8 cellular contexts compared by ENCODE assay signal in genomic region chr1:222814536-222815366, GRCh38. TPM values are rescaled to one million over a fixed set of nuclear protein-coding genes. Genes with fewer than 3 reads are reported as not detected.
DNase-seq lines count a peak whose midpoint lies in the region; ATAC-seq and TF ChIP-seq lines count a peak whose summit lies in the region.

A gene with protein sequence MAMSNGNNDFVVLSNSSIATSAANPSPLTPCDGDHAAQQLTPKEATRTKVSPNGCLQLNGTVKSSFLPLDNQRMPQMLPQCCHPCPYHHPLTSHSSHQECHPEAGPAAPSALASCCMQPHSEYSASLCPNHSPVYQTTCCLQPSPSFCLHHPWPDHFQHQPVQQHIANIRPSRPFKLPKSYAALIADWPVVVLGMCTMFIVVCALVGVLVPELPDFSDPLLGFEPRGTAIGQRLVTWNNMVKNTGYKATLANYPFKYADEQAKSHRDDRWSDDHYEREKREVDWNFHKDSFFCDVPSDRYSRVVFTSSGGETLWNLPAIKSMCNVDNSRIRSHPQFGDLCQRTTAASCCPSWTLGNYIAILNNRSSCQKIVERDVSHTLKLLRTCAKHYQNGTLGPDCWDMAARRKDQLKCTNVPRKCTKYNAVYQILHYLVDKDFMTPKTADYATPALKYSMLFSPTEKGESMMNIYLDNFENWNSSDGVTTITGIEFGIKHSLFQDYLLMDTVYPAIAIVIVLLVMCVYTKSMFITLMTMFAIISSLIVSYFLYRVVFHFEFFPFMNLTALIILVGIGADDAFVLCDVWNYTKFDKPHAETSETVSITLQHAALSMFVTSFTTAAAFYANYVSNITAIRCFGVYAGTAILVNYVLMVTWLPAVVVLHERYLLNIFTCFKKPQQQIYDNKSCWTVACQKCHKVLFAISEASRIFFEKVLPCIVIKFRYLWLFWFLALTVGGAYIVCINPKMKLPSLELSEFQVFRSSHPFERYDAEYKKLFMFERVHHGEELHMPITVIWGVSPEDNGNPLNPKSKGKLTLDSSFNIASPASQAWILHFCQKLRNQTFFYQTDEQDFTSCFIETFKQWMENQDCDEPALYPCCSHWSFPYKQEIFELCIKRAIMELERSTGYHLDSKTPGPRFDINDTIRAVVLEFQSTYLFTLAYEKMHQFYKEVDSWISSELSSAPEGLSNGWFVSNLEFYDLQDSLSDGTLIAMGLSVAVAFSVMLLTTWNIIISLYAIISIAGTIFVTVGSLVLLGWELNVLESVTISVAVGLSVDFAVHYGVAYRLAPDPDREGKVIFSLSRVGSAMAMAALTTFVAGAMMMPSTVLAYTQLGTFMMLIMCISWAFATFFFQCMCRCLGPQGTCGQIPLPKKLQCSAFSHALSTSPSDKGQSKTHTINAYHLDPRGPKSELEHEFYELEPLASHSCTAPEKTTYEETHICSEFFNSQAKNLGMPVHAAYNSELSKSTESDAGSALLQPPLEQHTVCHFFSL (N-terminal part only) (plus strand): TSS chr1:222815039. CDS start chr1:222942824, 127,785 bp downstream.

- peaks cover 16% of the 10 kb centered on the region for H3K4me1 ChIP-seq in GM23338 (ENCODE audit: insufficient read depth)
- H3K4me1 ChIP-seq in SJSA1 (replicated peaks) = peaks cover 37% of the 10 kb centered on the region

- peak; percentile 97 for ATAC-seq in GM23338

- no peak for TF ChIP-seq CTCF in GM23338 (conservative IDR thresholded peaks at IDR 0.05; ENCODE audit: low read depth in 2 of 2)

- H3K27ac Mint-ChIP-seq in GM23338 = peak within 1 kb of the TSS; percentile 91
- peak within 1 kb of the TSS; percentile 96 for H3K27ac Mint-ChIP-seq in activated naive CD4-positive, alpha-beta T cell treated with anti-CD3 and anti-CD28 coated beads, Interleukin-2, amount 50 U/mL, for 24 hours

- peak within 1 kb of the TSS; percentile 97 for H3K4me3 Mint-ChIP-seq in GM23338
- peak within 1 kb of the TSS; percentile 94 for H3K4me3 Mint-ChIP-seq in activated naive CD4-positive, alpha-beta T cell treated with anti-CD3 and anti-CD28 coated beads, Interleukin-2, amount 50 U/mL, for 24 hours

- H3K36me3 ChIP-seq in GM23338 (ENCODE audit: insufficient read depth) (no peaks in the 10 kb centered on the region), SJSA1 (no peaks in the 10 kb centered on the region)

- peak within 1 kb of the TSS; percentile 85 for H2AFZ ChIP-seq in GM23338

- H3K4me1 Mint-ChIP-seq in GM23338 = peaks cover 28% of the 10 kb centered on the region
- peaks cover 34% of the 10 kb centered on the region for H3K4me1 Mint-ChIP-seq in activated naive CD4-positive, alpha-beta T cell treated with anti-CD3 and anti-CD28 coated beads, Interleukin-2, amount 50 U/mL, for 24 hours

- peaks cover 18% of the 10 kb centered on the region for H3K27me3 ChIP-seq in GM23338 (ENCODE audit: insufficient read depth)
- no peaks in the 10 kb centered on the region for H3K27me3 ChIP-seq in SJSA1 (replicated peaks)

- H3K9me3 Mint-ChIP-seq in GM23338 = no peaks in the 10 kb centered on the region; the same call in 2 of the 3 replicates
- H3K9me3 Mint-ChIP-seq in activated naive CD4-positive, alpha-beta T cell treated with anti-CD3 and anti-CD28 coated beads, Interleukin-2, amount 50 U/mL, for 24 hours = no peaks in the 10 kb centered on the region

- no peaks in the 10 kb centered on the region; the same call in 2 of the 3 replicates for H3K36me3 Mint-ChIP-seq in GM23338 (ENCODE audit: low read depth)
- H3K36me3 Mint-ChIP-seq in activated naive CD4-positive, alpha-beta T cell treated with anti-CD3 and anti-CD28 coated beads, Interleukin-2, amount 50 U/mL, for 24 hours = no peaks in the 10 kb centered on the region

- H3K9me3 ChIP-seq in SJSA1 (replicated peaks) = no peaks in the 10 kb centered on the region

- peak within 1 kb of the TSS; percentile 84 for H3K4me2 ChIP-seq in GM23338

- peaks cover 35% of the 10 kb centered on the region for H3K79me2 ChIP-seq in GM23338 (replicated peaks; ENCODE audit: insufficient read depth)

- peak within 1 kb of the TSS; percentile 79 for H3K4me3 ChIP-seq in GM23338
- H3K4me3 ChIP-seq in SJSA1 = peak within 1 kb of the TSS; percentile 65

- no peaks in the 10 kb centered on the region for H4K20me1 ChIP-seq in GM23338 (replicated peaks; ENCODE audit: insufficient read depth)

- H3K27ac ChIP-seq in GM23338 (ENCODE audit: low read depth) (peak within 1 kb of the TSS; percentile 83), SJSA1 (peak within 1 kb of the TSS; percentile 56), temporal lobe (ENCODE audit: low read depth, low read length) (peak within 1 kb of the TSS; percentile 51)

- H3K9me2 ChIP-seq in GM23338 (ENCODE audit: insufficient read depth) = no peaks in the 10 kb centered on the region

- peak; percentile 87 for DNase-seq in ELR (ENCODE audit: low read depth)
- peak; percentile 88 for DNase-seq in GM23338 (ENCODE audit: low spot score)
- DNase-seq in LHCN-M2 (ENCODE audit: low read depth) = peak; percentile 64
- peak; percentile 72 to 76 for DNase-seq in SJSA1 (ENCODE audit: low read depth in 1 of 2, low spot score in 2 of 2)
- peak; percentile 84 for DNase-seq in glomerular visceral epithelial cell (ENCODE audit: extremely low spot score)
- DNase-seq in occipital lobe (lab: John Stamatoyannopoulos, UW) = peak; percentile 68

- H3F3A ChIP-seq in GM23338 (replicated peaks; ENCODE audit: low read depth) = 0 out of 2 replicates have a peak, but pooled peaks cover 4% of the 10 kb centered on the region

- H3K27me3 Mint-ChIP-seq in GM23338 (ENCODE audit: insufficient read depth, low read depth, poor library complexity) = peaks cover 5% of the 10 kb centered on the region
- H3K27me3 Mint-ChIP-seq in activated naive CD4-positive, alpha-beta T cell treated with anti-CD3 and anti-CD28 coated beads, Interleukin-2, amount 50 U/mL, for 24 hours = no peaks in the 10 kb centered on the region

TF ChIP-seq in GM23338, 12 proteins besides CTCF, POLR2A, EP300 and RAD21:
- TF ChIP-seq ZNF114 (CRISPR knock-in tag; IDR thresholded peaks at IDR 0.05) = no peak
- no peak for TF ChIP-seq NANOG (IDR thresholded peaks at IDR 0.05; ENCODE audit: borderline replicate concordance)
- 0 out of 2 replicates have a peak, but pooled peaks have one; percentile 20 for TF ChIP-seq CREB1 (CRISPR knock-in tag; IDR thresholded peaks at IDR 0.05; ENCODE audit: low read depth)
- TF ChIP-seq JUNB (IDR thresholded peaks at IDR 0.05; ENCODE audit: unreplicated experiment) = no peak
- no peak for TF ChIP-seq STAT1 (IDR thresholded peaks at IDR 0.05; ENCODE audit: unreplicated experiment)
- no peak for TF ChIP-seq EZH2 (IDR thresholded peaks at IDR 0.05; ENCODE audit: low read depth, unreplicated experiment)
- TF ChIP-seq ZNF331 (CRISPR knock-in tag; IDR thresholded peaks at IDR 0.05; ENCODE audit: low read depth) = no peak
- TF ChIP-seq EZH2phosphoT487 (IDR thresholded peaks at IDR 0.05; ENCODE audit: unreplicated experiment) = no peak
- TF ChIP-seq, protein P1, sequence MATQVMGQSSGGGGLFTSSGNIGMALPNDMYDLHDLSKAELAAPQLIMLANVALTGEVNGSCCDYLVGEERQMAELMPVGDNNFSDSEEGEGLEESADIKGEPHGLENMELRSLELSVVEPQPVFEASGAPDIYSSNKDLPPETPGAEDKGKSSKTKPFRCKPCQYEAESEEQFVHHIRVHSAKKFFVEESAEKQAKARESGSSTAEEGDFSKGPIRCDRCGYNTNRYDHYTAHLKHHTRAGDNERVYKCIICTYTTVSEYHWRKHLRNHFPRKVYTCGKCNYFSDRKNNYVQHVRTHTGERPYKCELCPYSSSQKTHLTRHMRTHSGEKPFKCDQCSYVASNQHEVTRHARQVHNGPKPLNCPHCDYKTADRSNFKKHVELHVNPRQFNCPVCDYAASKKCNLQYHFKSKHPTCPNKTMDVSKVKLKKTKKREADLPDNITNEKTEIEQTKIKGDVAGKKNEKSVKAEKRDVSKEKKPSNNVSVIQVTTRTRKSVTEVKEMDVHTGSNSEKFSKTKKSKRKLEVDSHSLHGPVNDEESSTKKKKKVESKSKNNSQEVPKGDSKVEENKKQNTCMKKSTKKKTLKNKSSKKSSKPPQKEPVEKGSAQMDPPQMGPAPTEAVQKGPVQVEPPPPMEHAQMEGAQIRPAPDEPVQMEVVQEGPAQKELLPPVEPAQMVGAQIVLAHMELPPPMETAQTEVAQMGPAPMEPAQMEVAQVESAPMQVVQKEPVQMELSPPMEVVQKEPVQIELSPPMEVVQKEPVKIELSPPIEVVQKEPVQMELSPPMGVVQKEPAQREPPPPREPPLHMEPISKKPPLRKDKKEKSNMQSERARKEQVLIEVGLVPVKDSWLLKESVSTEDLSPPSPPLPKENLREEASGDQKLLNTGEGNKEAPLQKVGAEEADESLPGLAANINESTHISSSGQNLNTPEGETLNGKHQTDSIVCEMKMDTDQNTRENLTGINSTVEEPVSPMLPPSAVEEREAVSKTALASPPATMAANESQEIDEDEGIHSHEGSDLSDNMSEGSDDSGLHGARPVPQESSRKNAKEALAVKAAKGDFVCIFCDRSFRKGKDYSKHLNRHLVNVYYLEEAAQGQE (IDR thresholded peaks at IDR 0.05; ENCODE audit: unreplicated experiment) = no peak
- TF ChIP-seq POLR2AphosphoS5 (IDR thresholded peaks at IDR 0.05; ENCODE audit: low read depth) = peak; percentile 76
- no peak for TF ChIP-seq ETS1 (IDR thresholded peaks at IDR 0.05)

RNA-seq across cellular contexts. Expression of the gene that starts here (rescaled TPM):
- total RNA-seq in GM23338 (2014; rRNA removed; shearing (Covaris generic)) = 3.1 and 4.4 TPM in 2 replicates
- polyA plus RNA-seq in GM23338 (2016; fragmentation: Nextera tagmentation; extraction: Ambion mirVana) = 2.4 and 2.7 TPM in 2 replicates
- total RNA-seq in LHCN-M2 (2014; rRNA removed) = 2.9 and 4.0 TPM in 2 replicates
- 1.6 TPM for polyA plus RNA-seq in LHCN-M2 (2012)
- total RNA-seq in SJSA1 (2014; rRNA removed; shearing (Covaris generic)) = 3.7 and 5.2 TPM in 2 replicates
- 12.2 TPM for total RNA-seq in occipital lobe
- total RNA-seq in temporal lobe = 7.1 TPM

Comparison
In these comparisons a context has a peak if more than half of its experiments do, and no peak if none do; other contexts are left out.
1. Peak in every context shown above with its lines: DNase-seq, ATAC-seq, H3K4me3 ChIP-seq and H3K27ac ChIP-seq.